Comparison of ENCODE assay signal across 8 cellular contexts in genomic region chr12:46549527-46550265, GRCh38.
DNase-seq lines count a peak whose midpoint lies in the region; ATAC-seq, FAIRE-seq and TF ChIP-seq lines count a peak whose summit lies in the region.

No MANE protein-coding gene starts in this region.

- H3K4me1 ChIP-seq in esophagus muscularis mucosa: peaks cover 2 to 19% (median 14%) of the 10 kb centered on the region in 4 donors

- H3K27ac ChIP-seq in esophagus muscularis mucosa (replicated peaks in 1 of 4): no peak overlapping the region
- H3K27ac ChIP-seq in substantia nigra (ENCODE audit: low read depth, low read length, poor library complexity, severe bottlenecking): no peak overlapping the region

- TF ChIP-seq EP300 in esophagus muscularis mucosa (IDR thresholded peaks at IDR 0.05): no peak

- in situ Hi-C loops in SK-MEL-5 (cut with HindIII; ENCODE audit: low pct_unique_long_range_greater_than_20kb, low sequenced_read_pairs): no loop called here

- no peak overlapping the region for H3K4me3 ChIP-seq in bronchial epithelial cell (ENCODE audit: low read depth, low read length)
- H3K4me3 ChIP-seq in esophagus muscularis mucosa: no peak overlapping the region

- FAIRE-seq in bronchial epithelial cell (lab: Jason Lieb, UNC): peak; percentile 28

- WGBS in esophagus muscularis mucosa: 83% methylated on average over 7 of the region's 7 CpGs

- no peaks in the 10 kb centered on the region for H3K36me3 ChIP-seq in bronchial epithelial cell (ENCODE audit: control insufficient read depth, insufficient read depth, low read length)
- H3K36me3 ChIP-seq in esophagus muscularis mucosa: no peaks in the 10 kb centered on the region

- DNase-seq in HS-27A (ENCODE audit: low read depth) (peak; percentile 83), SK-MEL-5 (ENCODE audit: low read depth, low spot score) (peak; percentile 28), bronchial epithelial cell (ENCODE audit: low read depth) (peak; percentile 96), esophagus muscularis mucosa (ENCODE audit: extremely low spot score) (no peak), HuH-7 (ENCODE audit: low spot score) (no peak), substantia nigra (lab: John Stamatoyannopoulos, UW) (no peak)
- peak; percentile 37 to 39 for DNase-seq in stimulated activated CD4-positive, alpha-beta T cell treated with anti-CD3 and anti-CD28 coated beads, Interleukin-2, amount 100 ng/mL, for 48 hours

- H3K27me3 ChIP-seq in bronchial epithelial cell (ENCODE audit: control insufficient read depth, insufficient read depth, low read length) (no peaks in the 10 kb centered on the region), esophagus muscularis mucosa (no peaks in the 10 kb centered on the region)

- ATAC-seq in GM18505 (IDR thresholded peaks at IDR 0.05; ENCODE audit: unreplicated experiment): no peak

- TF ChIP-seq POLR2A in esophagus muscularis mucosa (IDR thresholded peaks at IDR 0.05; ENCODE audit: low read depth) (no peak), GM18505 (IDR thresholded peaks at IDR 0.05; ENCODE audit: borderline replicate concordance, extremely low read depth, insufficient read depth, insufficient read length) (no peak)

- TF ChIP-seq CTCF in bronchial epithelial cell (IDR thresholded peaks at IDR 0.05; ENCODE audit: insufficient read depth, low read length, severe bottlenecking) (no peak), esophagus muscularis mucosa (IDR thresholded peaks at IDR 0.05) (no peak)

- intact Hi-C loops in esophagus muscularis mucosa (cut with DNase I): loop anchor here (10.0 kb wide), 1 partner anchor 165 kb away; no protein-coding TSS in a partner anchor

- H3K9me3 ChIP-seq in esophagus muscularis mucosa: no peaks in the 10 kb centered on the region

Comparison
In these comparisons a context has a peak if more than half of its experiments do, and no peak if none do; other contexts are left out.
1. DNase-seq: peak in HS-27A (single experiment), SK-MEL-5 (single experiment), bronchial epithelial cell (single experiment) and stimulated activated CD4-positive, alpha-beta T cell treated with anti-CD3 and anti-CD28 coated beads, Interleukin-2, amount 100 ng/mL, for 48 hours (2 of 2); none in esophagus muscularis mucosa (single experiment), HuH-7 (single experiment) and substantia nigra (0 of 49).